In the genomic region with DNA sequence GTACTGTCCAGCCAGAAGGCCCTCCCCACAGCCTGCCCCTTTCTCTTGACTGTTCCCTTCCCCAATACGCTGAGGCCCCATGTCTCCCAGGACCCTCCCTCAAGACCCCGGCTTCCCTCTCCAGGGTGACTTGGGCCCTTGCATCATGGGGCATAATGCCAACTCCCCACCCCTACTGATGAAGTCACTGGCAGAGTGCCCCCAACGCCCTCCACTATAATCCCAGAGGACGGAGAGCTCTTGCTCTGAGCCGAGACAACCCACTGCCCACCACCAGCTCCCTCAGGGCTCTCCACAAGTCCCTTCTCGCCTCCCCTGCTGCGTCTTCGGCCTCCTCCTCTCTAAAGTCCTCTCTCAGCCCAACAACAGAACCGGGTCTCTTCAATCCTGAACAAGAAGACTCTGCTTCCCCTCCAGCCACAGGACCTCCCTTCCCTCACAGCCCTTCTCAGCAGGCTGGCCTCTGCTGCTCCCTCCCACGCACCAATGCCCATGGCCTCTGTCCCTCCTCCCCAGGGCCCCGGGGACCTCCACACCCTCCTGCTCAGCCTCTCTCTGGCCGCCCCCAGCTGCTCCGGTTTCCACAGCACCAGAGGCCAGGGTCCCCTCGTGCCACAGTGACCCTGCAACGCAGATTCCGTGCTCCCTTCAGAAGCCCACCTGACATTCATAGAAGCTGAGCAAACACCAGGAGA, we compare ENCODE assay signal across 29 cellular contexts. TPM values are rescaled to one million over a fixed set of nuclear protein-coding genes. Genes with fewer than 3 reads are reported as not detected.
DNase-seq lines count a peak whose midpoint lies in the region; ATAC-seq, FAIRE-seq and TF ChIP-seq lines count a peak whose summit lies in the region.
"Had no signal": no experiment of that assay in that cellular context is flagged by ENCODE, and none has a peak within 500 bp of the region (broad histone marks: within the 10 kb centered on the region; RNA-seq: fewer than 3 reads in every experiment).

No MANE protein-coding gene starts in this region.

- H3K79me1 ChIP-seq in mesenchymal stem cell (replicated peaks; ENCODE audit: low read length, poor library complexity, severe bottlenecking), result no peaks in the 10 kb centered on the region

- TF ChIP-seq POLR2A in spleen (IDR thresholded peaks at IDR 0.05), result no peak

- H3K4me2 ChIP-seq in astrocyte (ENCODE audit: low read length), result no peak overlapping the region
- H3K4me2 ChIP-seq in mesenchymal stem cell (ENCODE audit: low read length, poor library complexity, severe bottlenecking), result no peak overlapping the region

- H3K36me3 ChIP-seq in astrocyte (ENCODE audit: insufficient read depth, low read length) (no peaks in the 10 kb centered on the region), mesenchymal stem cell (ENCODE audit: control insufficient read depth in 1 of 2, insufficient read depth in 2 of 2, low read depth in 1 of 2, low read length in 2 of 2) (no peaks in the 10 kb centered on the region), spleen (no peaks in the 10 kb centered on the region)
- H3K36me3 ChIP-seq: SJSA1, tibial nerve, WERI-Rb-1 had no signal

- BruUV-seq in MCF 10A (replicated peaks; lab: Mats Ljungman, UMichigan), result no TSS peak

- H3K27me3 ChIP-seq in astrocyte (ENCODE audit: insufficient read depth, low read length) (no peaks in the 10 kb centered on the region), mesenchymal stem cell (ENCODE audit: control insufficient read depth in 1 of 2, insufficient read depth in 1 of 2, low read length in 2 of 2) (no peaks in the 10 kb centered on the region), spleen (replicated peaks in 1 of 7) (peaks cover 0 to 15% (median 0%) of the 10 kb centered on the region in 7 donors)
- H3K27me3 ChIP-seq: SJSA1, tibial nerve had no signal

- no peak overlapping the region for H2AK5ac ChIP-seq in mesenchymal stem cell (ENCODE audit: low read length, severe bottlenecking)

- H3K4me3 ChIP-seq in astrocyte (ENCODE audit: insufficient read depth, low read depth, low read length) (no peak overlapping the region), mesenchymal stem cell (ENCODE audit: insufficient read depth in 1 of 2, low read depth in 1 of 2, low read length in 2 of 2) (no peak overlapping the region), spleen (no peak overlapping the region)
- H3K4me3 ChIP-seq: coronary artery, SJSA1, tibial nerve had no signal

- peak overlapping the region in 1 of 2 experiments; percentile 18 for H3K14ac ChIP-seq in mesenchymal stem cell (ENCODE audit: low read length in 2 of 2)

- POLR2A ChIA-PET in activated CD4-positive, alpha-beta T cell treated with anti-CD3 and anti-CD28 coated beads, Interleukin-2, amount 10 ng/mL, durations not matched to agents 7 days and 5 days (lab: Charles Lee), result no interaction called here
- POLR2A ChIA-PET in MCF 10A (lab: Yijun Ruan, JAX), result no interaction called here

- no peaks in the 10 kb centered on the region for H3K79me2 ChIP-seq in astrocyte (ENCODE audit: insufficient read depth, low read length)

- no peak overlapping the region for H4K91ac ChIP-seq in mesenchymal stem cell (ENCODE audit: low read length)

- H4K8ac ChIP-seq in mesenchymal stem cell (ENCODE audit: low read length), result no peak overlapping the region

- no peak for DNase-seq in activated CD4-positive, alpha-beta T cell treated with anti-CD3 and anti-CD28 coated beads, Interleukin-2, amount 10 ng/mL, durations not matched to agents 7 days and 5 days
- DNase-seq in activated CD4-positive, alpha-beta T cell treated with anti-CD3 and anti-CD28 coated beads for 1 hour, result no peak
- no peak for DNase-seq in astrocyte (ENCODE audit: low read depth)
- no peak for DNase-seq in mesenchymal stem cell
- peak; percentile 48 for DNase-seq in spleen
- DNase-seq in MCF 10A (ENCODE audit: unreplicated experiment), result no peak
- no peak for DNase-seq in NCI-H1092 treated with DMSO at 0.1 percent for 48 hours (lab: John Stamatoyannopoulos, UW)
- DNase-seq: activated CD4-positive, alpha-beta T cell treated with anti-CD3 and anti-CD28 coated beads for 48 hours; activated CD8-positive, alpha-beta memory T cell treated with anti-CD3 and anti-CD28 coated beads for 24 hours; anterior cingulate cortex; effector memory CD4-positive, alpha-beta T cell; H7; NCI-H1092; NCI-H1694 treated with DMSO at 0.1 percent for 48 hours; NCI-H2171; NCI-H510A; stimulated activated CD4-positive, alpha-beta T cell treated with anti-CD3 and anti-CD28 coated beads, Interleukin-4, amount 100 ng/mL, for 24 hours; T1000; WERI-Rb-1 had no signal

- no peak overlapping the region for H2BK12ac ChIP-seq in mesenchymal stem cell (ENCODE audit: low read length in 2 of 2)

- TF ChIP-seq CTCF in astrocyte (IDR thresholded peaks at IDR 0.05; ENCODE audit: insufficient read depth, low read depth, low read length) (no peak), spleen (IDR thresholded peaks at IDR 0.05 in 8 of 11, conservative IDR thresholded peaks at IDR 0.05 in 3 of 11) (no peak), MCF 10A (IDR thresholded peaks at IDR 0.05; ENCODE audit: unreplicated experiment) (no peak)

- no peak overlapping the region for H3K4ac ChIP-seq in mesenchymal stem cell (ENCODE audit: low read depth in 1 of 2, low read length in 2 of 2)

- no peak overlapping the region for H3K4me3 Mint-ChIP-seq in activated CD4-positive, alpha-beta T cell treated with anti-CD3 and anti-CD28 coated beads, Interleukin-2, amount 10 ng/mL, durations not matched to agents 7 days and 5 days
- H3K4me3 Mint-ChIP-seq in astrocyte (ENCODE audit: unreplicated experiment) (peak overlapping the region; percentile 27), MCF 10A (ENCODE audit: unreplicated experiment) (no peak overlapping the region)
- H3K4me3 Mint-ChIP-seq: activated naive CD8-positive, alpha-beta T cell had no signal

- WGBS in mesenchymal stem cell, result 92% methylated on average over 16 of the region's 16 CpGs
- 78 to 87% (median 80%) methylated on average over 16 of the region's 16 CpGs for WGBS in spleen, 5 donors

- H3K23ac ChIP-seq in mesenchymal stem cell (ENCODE audit: low read length in 2 of 2), result peak overlapping the region in 1 of 2 experiments; percentile 17

- no peak overlapping the region for H3K18ac ChIP-seq in mesenchymal stem cell (ENCODE audit: low read depth in 1 of 2, low read length in 2 of 2)

- no peak overlapping the region for H2AFZ ChIP-seq in astrocyte (ENCODE audit: low read depth, low read length)
- no peak overlapping the region for H2AFZ ChIP-seq in mesenchymal stem cell (ENCODE audit: low read depth, low read length)

- no peak for FAIRE-seq in astrocyte (lab: Jason Lieb, UNC)
- FAIRE-seq: GM12892 had no signal

- no peaks in the 10 kb centered on the region for H3K36me3 Mint-ChIP-seq in activated CD4-positive, alpha-beta T cell treated with anti-CD3 and anti-CD28 coated beads, Interleukin-2, amount 10 ng/mL, durations not matched to agents 7 days and 5 days (ENCODE audit: low read depth)
- H3K36me3 Mint-ChIP-seq in astrocyte (ENCODE audit: low read depth, unreplicated experiment) (peaks cover 3% of the 10 kb centered on the region), MCF 10A (ENCODE audit: insufficient read depth, unreplicated experiment) (no peaks in the 10 kb centered on the region)
- H3K36me3 Mint-ChIP-seq: activated naive CD8-positive, alpha-beta T cell had no signal

- H3K4me1 Mint-ChIP-seq in activated CD4-positive, alpha-beta T cell treated with anti-CD3 and anti-CD28 coated beads, Interleukin-2, amount 10 ng/mL, durations not matched to agents 7 days and 5 days, result no peaks in the 10 kb centered on the region
- H3K4me1 Mint-ChIP-seq in astrocyte (ENCODE audit: low read depth, unreplicated experiment) (peaks cover 3% of the 10 kb centered on the region), MCF 10A (ENCODE audit: insufficient read depth, unreplicated experiment) (peaks cover 12% of the 10 kb centered on the region)

- no peak overlapping the region for H2BK5ac ChIP-seq in mesenchymal stem cell (ENCODE audit: low read depth, low read length, poor library complexity, severe bottlenecking)

- no peak for ATAC-seq in HG03025 (IDR thresholded peaks at IDR 0.05; ENCODE audit: low FRiP score, unreplicated experiment)

- H3K4me1 ChIP-seq in astrocyte (ENCODE audit: insufficient read depth, low read length), result no peaks in the 10 kb centered on the region
- no peaks in the 10 kb centered on the region for H3K4me1 ChIP-seq in mesenchymal stem cell (ENCODE audit: control insufficient read depth, insufficient read depth, low read depth, low read length)
- peaks cover 0 to 40% (median 2%) of the 10 kb centered on the region in 6 donors for H3K4me1 ChIP-seq in spleen
- H3K4me1 ChIP-seq: Caco-2, SJSA1 had no signal

- H3K9me3 ChIP-seq in astrocyte (ENCODE audit: insufficient read depth, low read depth, low read length) (no peaks in the 10 kb centered on the region), mesenchymal stem cell (ENCODE audit: control insufficient read depth, low read length) (no peaks in the 10 kb centered on the region), spleen (peaks cover 0 to 14% (median 10%) of the 10 kb centered on the region in 8 donors)
- H3K9me3 ChIP-seq: Caco-2 had no signal

- H2BK120ac ChIP-seq in mesenchymal stem cell (ENCODE audit: low read depth, low read length), result no peak overlapping the region

- CTCF ChIA-PET in activated CD4-positive, alpha-beta T cell treated with anti-CD3 and anti-CD28 coated beads, Interleukin-2, amount 10 ng/mL, durations not matched to agents 7 days and 5 days (lab: Charles Lee), result interaction anchor here (0.6 kb wide), 1 partner anchor 998 kb away, joined by 3 read pairs; no protein-coding TSS in a partner anchor
- CTCF ChIA-PET in MCF 10A (lab: Yijun Ruan, JAX), result interaction anchor here (0.6 kb wide), 2 partner anchors 79 to 1020 kb away, joined by 3 to 4 read pairs; no protein-coding TSS in a partner anchor

- no peaks in the 10 kb centered on the region for H3K27me3 Mint-ChIP-seq in activated CD4-positive, alpha-beta T cell treated with anti-CD3 and anti-CD28 coated beads, Interleukin-2, amount 10 ng/mL, durations not matched to agents 7 days and 5 days
- peaks cover 7% of the 10 kb centered on the region for H3K27me3 Mint-ChIP-seq in astrocyte (ENCODE audit: low read depth, unreplicated experiment)
- H3K27me3 Mint-ChIP-seq in MCF 10A (ENCODE audit: insufficient read depth, unreplicated experiment), result no peaks in the 10 kb centered on the region

- peaks cover 8% of the 10 kb centered on the region for H3K9me3 Mint-ChIP-seq in activated CD4-positive, alpha-beta T cell treated with anti-CD3 and anti-CD28 coated beads, Interleukin-2, amount 10 ng/mL, durations not matched to agents 7 days and 5 days
- peaks cover 13% of the 10 kb centered on the region for H3K9me3 Mint-ChIP-seq in astrocyte (ENCODE audit: unreplicated experiment)
- peaks cover 16% of the 10 kb centered on the region for H3K9me3 Mint-ChIP-seq in MCF 10A (ENCODE audit: unreplicated experiment)

- H2BK15ac ChIP-seq in mesenchymal stem cell (ENCODE audit: low read depth, poor library complexity, severe bottlenecking), result peak overlapping the region; percentile 30

- intact Hi-C loops in spleen (cut with DNase I; ENCODE audit: low total_unique reads) (no loop called here), MCF 10A (cut with micrococcal nuclease) (no loop called here)

- no peak overlapping the region for H3K27ac ChIP-seq in astrocyte (ENCODE audit: low read depth, low read length)
- H3K27ac ChIP-seq in mesenchymal stem cell (ENCODE audit: low read length, poor library complexity, severe bottlenecking), result no peak overlapping the region
- H3K27ac ChIP-seq in spleen, result no peak overlapping the region
- H3K27ac ChIP-seq: 22Rv1, C4-2B, SJSA1, tibial nerve, WERI-Rb-1 had no signal

- H3K9ac ChIP-seq in astrocyte (ENCODE audit: low read length) (no peak overlapping the region), mesenchymal stem cell (ENCODE audit: low read length) (peak overlapping the region; percentile 36)

- peak overlapping the region; percentile 25 for H3K27ac Mint-ChIP-seq in activated CD4-positive, alpha-beta T cell treated with anti-CD3 and anti-CD28 coated beads, Interleukin-2, amount 10 ng/mL, durations not matched to agents 7 days and 5 days
- H3K27ac Mint-ChIP-seq in astrocyte (ENCODE audit: unreplicated experiment), result no peak overlapping the region
- H3K27ac Mint-ChIP-seq in MCF 10A (ENCODE audit: low read depth, unreplicated experiment), result no peak overlapping the region
- H3K27ac Mint-ChIP-seq: activated naive CD8-positive, alpha-beta T cell had no signal

- no peaks in the 10 kb centered on the region for H4K20me1 ChIP-seq in astrocyte (ENCODE audit: insufficient read depth, low read length)

RNA-seq across cellular contexts. Expression of a gene that starts 47.6 kb away (rescaled TPM):
- total RNA-seq in activated CD4-positive, alpha-beta T cell treated with anti-CD3 and anti-CD28 coated beads, Interleukin-2, amount 10 ng/mL, durations not matched to agents 7 days and 5 days, result not detected
- total RNA-seq in astrocyte, result 18.8 and 26.6 TPM in 2 replicates
- 46.7 TPM for polyA plus RNA-seq in mesenchymal stem cell (2013, experiment 1 of 2)
- 45.4 TPM for polyA plus RNA-seq in mesenchymal stem cell (2013, experiment 2 of 2)
- total RNA-seq in spleen, result 100 to 1,000 TPM in 1 of 7 donors, 10 to 100 TPM in 6; 44.0 to 101 (median 64.5) TPM
- polyA plus RNA-seq in spleen, result 10 to 100 TPM in 1 of 3 donors, 1 to 10 TPM in 2; 4.0 to 16.8 (median 4.4) TPM
- total RNA-seq in MCF 10A (2022), result 0.17 TPM in 1 of 2 replicates, not detected in the other
- total RNA-seq: G401 had no signal

Comparison
In these comparisons a context has a peak if more than half of its experiments do, and no peak if none do; other contexts are left out.
1. RNA of a gene that starts 47.6 kb away (total RNA-seq): 44.0 to 101 TPM in spleen and 18.8 to 26.6 TPM in astrocyte; 0.17 TPM in MCF 10A and not detected in activated CD4-positive, alpha-beta T cell treated with anti-CD3 and anti-CD28 coated beads, Interleukin-2, amount 10 ng/mL, durations not matched to agents 7 days and 5 days; every median in the first group is over 10 times any median in the second.